Comparison of ENCODE assay signal across 1 cellular context in genomic region chr1:193113258-193113991, GRCh38.
TF ChIP-seq lines count a peak whose summit lies in the region.

No MANE protein-coding gene starts in this region.

TF ChIP-seq in K562, 482 proteins besides CTCF, POLR2A, EP300 and RAD21 (continued from another document and continues in another):
- TF ChIP-seq PTTG1 (tag; IDR thresholded peaks at IDR 0.05; ENCODE audit: low read depth), result no peak
- TF ChIP-seq NR4A1 (CRISPR knock-in tag; IDR thresholded peaks at IDR 0.05), result no peak
- 0 out of 2 replicates have a peak, but pooled peaks have one; percentile 49 for TF ChIP-seq NR4A1 (tag; IDR thresholded peaks at IDR 0.05)
- peak; percentile 21; the same call in 1 of the 2 replicates for TF ChIP-seq PML (IDR thresholded peaks at IDR 0.05; ENCODE audit: low read length)
- TF ChIP-seq, protein P1, sequence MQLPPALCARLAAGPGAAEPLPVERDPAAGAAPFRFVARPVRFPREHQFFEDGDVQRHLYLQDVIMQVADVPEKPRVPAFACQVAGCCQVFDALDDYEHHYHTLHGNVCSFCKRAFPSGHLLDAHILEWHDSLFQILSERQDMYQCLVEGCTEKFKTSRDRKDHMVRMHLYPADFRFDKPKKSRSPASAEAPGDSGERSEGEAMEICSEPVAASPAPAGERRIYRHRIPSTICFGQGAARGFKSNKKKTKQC (CRISPR knock-in tag; IDR thresholded peaks at IDR 0.05), result no peak
- TF ChIP-seq CBX8 (IDR thresholded peaks at IDR 0.05; ENCODE audit: borderline replicate concordance, extremely low read depth, low read depth, low read length, poor library complexity, severe bottlenecking), result no peak
- TF ChIP-seq, protein P2, sequence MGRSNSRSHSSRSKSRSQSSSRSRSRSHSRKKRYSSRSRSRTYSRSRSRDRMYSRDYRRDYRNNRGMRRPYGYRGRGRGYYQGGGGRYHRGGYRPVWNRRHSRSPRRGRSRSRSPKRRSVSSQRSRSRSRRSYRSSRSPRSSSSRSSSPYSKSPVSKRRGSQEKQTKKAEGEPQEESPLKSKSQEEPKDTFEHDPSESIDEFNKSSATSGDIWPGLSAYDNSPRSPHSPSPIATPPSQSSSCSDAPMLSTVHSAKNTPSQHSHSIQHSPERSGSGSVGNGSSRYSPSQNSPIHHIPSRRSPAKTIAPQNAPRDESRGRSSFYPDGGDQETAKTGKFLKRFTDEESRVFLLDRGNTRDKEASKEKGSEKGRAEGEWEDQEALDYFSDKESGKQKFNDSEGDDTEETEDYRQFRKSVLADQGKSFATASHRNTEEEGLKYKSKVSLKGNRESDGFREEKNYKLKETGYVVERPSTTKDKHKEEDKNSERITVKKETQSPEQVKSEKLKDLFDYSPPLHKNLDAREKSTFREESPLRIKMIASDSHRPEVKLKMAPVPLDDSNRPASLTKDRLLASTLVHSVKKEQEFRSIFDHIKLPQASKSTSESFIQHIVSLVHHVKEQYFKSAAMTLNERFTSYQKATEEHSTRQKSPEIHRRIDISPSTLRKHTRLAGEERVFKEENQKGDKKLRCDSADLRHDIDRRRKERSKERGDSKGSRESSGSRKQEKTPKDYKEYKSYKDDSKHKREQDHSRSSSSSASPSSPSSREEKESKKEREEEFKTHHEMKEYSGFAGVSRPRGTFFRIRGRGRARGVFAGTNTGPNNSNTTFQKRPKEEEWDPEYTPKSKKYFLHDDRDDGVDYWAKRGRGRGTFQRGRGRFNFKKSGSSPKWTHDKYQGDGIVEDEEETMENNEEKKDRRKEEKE (IDR thresholded peaks at IDR 0.05; ENCODE audit: borderline replicate concordance in 1 of 2, control insufficient read depth in 1 of 2, low read depth in 2 of 2, low read length in 1 of 2), result no peak
- no peak for TF ChIP-seq WHSC1 (IDR thresholded peaks at IDR 0.05; ENCODE audit: low read length)
- TF ChIP-seq ESRRB (CRISPR knock-in tag; IDR thresholded peaks at IDR 0.05; ENCODE audit: borderline replicate concordance), result no peak
- no peak for TF ChIP-seq ZNF445 (CRISPR knock-in tag; IDR thresholded peaks at IDR 0.05; ENCODE audit: low read depth)
- TF ChIP-seq KAT7 (CRISPR knock-in tag; IDR thresholded peaks at IDR 0.05; ENCODE audit: borderline replicate concordance), result no peak
- no peak for TF ChIP-seq POLR3G (IDR thresholded peaks at IDR 0.05; ENCODE audit: extremely low read depth, insufficient read length, insufficient replicate concordance)
- TF ChIP-seq SRF (CRISPR knock-in tag; IDR thresholded peaks at IDR 0.05), result peak in 1 of 2 experiments; percentile 82; a peak in 1 of 4 replicates
- TF ChIP-seq ZNF143 (CRISPR knock-in tag; IDR thresholded peaks at IDR 0.05), result no peak
- TF ChIP-seq MLLT1 (IDR thresholded peaks at IDR 0.05), result peak; percentile 16 to 82; a peak in 2 of 4 replicates
- no peak for TF ChIP-seq YBX1 (IDR thresholded peaks at IDR 0.05)
- TF ChIP-seq TAF1 (IDR thresholded peaks at IDR 0.05; ENCODE audit: control insufficient read depth, extremely low read depth, insufficient read depth, low read length, severe bottlenecking), result peak; percentile 28
- TF ChIP-seq, protein P3, sequence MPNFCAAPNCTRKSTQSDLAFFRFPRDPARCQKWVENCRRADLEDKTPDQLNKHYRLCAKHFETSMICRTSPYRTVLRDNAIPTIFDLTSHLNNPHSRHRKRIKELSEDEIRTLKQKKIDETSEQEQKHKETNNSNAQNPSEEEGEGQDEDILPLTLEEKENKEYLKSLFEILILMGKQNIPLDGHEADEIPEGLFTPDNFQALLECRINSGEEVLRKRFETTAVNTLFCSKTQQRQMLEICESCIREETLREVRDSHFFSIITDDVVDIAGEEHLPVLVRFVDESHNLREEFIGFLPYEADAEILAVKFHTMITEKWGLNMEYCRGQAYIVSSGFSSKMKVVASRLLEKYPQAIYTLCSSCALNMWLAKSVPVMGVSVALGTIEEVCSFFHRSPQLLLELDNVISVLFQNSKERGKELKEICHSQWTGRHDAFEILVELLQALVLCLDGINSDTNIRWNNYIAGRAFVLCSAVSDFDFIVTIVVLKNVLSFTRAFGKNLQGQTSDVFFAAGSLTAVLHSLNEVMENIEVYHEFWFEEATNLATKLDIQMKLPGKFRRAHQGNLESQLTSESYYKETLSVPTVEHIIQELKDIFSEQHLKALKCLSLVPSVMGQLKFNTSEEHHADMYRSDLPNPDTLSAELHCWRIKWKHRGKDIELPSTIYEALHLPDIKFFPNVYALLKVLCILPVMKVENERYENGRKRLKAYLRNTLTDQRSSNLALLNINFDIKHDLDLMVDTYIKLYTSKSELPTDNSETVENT (CRISPR knock-in tag; IDR thresholded peaks at IDR 0.05), result no peak
- TF ChIP-seq SMAD3 (CRISPR knock-in tag; conservative IDR thresholded peaks at IDR 0.05), result no peak
- TF ChIP-seq MTA1 (IDR thresholded peaks at IDR 0.05; ENCODE audit: borderline replicate concordance), result no peak; the same call in 1 of the 2 replicates
- no peak for TF ChIP-seq ZNF431 (CRISPR knock-in tag; IDR thresholded peaks at IDR 0.05)
- TF ChIP-seq, protein P4, sequence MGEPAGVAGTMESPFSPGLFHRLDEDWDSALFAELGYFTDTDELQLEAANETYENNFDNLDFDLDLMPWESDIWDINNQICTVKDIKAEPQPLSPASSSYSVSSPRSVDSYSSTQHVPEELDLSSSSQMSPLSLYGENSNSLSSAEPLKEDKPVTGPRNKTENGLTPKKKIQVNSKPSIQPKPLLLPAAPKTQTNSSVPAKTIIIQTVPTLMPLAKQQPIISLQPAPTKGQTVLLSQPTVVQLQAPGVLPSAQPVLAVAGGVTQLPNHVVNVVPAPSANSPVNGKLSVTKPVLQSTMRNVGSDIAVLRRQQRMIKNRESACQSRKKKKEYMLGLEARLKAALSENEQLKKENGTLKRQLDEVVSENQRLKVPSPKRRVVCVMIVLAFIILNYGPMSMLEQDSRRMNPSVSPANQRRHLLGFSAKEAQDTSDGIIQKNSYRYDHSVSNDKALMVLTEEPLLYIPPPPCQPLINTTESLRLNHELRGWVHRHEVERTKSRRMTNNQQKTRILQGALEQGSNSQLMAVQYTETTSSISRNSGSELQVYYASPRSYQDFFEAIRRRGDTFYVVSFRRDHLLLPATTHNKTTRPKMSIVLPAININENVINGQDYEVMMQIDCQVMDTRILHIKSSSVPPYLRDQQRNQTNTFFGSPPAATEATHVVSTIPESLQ (CRISPR knock-in tag; IDR thresholded peaks at IDR 0.05), result no peak
- TF ChIP-seq HDAC6 (IDR thresholded peaks at IDR 0.05; ENCODE audit: low read depth, low read length), result no peak
- TF ChIP-seq ZNF436 (CRISPR knock-in tag; IDR thresholded peaks at IDR 0.05), result no peak
- TF ChIP-seq KAT2B (IDR thresholded peaks at IDR 0.05; ENCODE audit: low read depth, low read length), result no peak
- TF ChIP-seq TCFL5 (CRISPR knock-in tag; conservative IDR thresholded peaks at IDR 0.05), result no peak
- TF ChIP-seq CGGBP1 (CRISPR knock-in tag; IDR thresholded peaks at IDR 0.05), result 0 out of 2 replicates have a peak, but pooled peaks have one; percentile 39
- no peak; the same call in 1 of the 2 replicates for TF ChIP-seq ATF7 (IDR thresholded peaks at IDR 0.05)
- no peak for TF ChIP-seq ZSCAN29 (IDR thresholded peaks at IDR 0.05)
- 0 out of 2 replicates have a peak, but pooled peaks have one; percentile 28 for TF ChIP-seq SUPT5H (IDR thresholded peaks at IDR 0.05)
- TF ChIP-seq NR3C1 (CRISPR knock-in tag; IDR thresholded peaks at IDR 0.05), result no peak
- TF ChIP-seq SMC3 (conservative IDR thresholded peaks at IDR 0.05; ENCODE audit: insufficient read depth, low read depth, low read length), result no peak
- TF ChIP-seq IFI16 (CRISPR knock-in tag; IDR thresholded peaks at IDR 0.05), result no peak
- no peak for TF ChIP-seq SMAD1 (IDR thresholded peaks at IDR 0.05; ENCODE audit: low read depth, low read length, partially characterized antibody)
- TF ChIP-seq SMARCA5 (IDR thresholded peaks at IDR 0.05), result no peak
- TF ChIP-seq, protein P5, sequence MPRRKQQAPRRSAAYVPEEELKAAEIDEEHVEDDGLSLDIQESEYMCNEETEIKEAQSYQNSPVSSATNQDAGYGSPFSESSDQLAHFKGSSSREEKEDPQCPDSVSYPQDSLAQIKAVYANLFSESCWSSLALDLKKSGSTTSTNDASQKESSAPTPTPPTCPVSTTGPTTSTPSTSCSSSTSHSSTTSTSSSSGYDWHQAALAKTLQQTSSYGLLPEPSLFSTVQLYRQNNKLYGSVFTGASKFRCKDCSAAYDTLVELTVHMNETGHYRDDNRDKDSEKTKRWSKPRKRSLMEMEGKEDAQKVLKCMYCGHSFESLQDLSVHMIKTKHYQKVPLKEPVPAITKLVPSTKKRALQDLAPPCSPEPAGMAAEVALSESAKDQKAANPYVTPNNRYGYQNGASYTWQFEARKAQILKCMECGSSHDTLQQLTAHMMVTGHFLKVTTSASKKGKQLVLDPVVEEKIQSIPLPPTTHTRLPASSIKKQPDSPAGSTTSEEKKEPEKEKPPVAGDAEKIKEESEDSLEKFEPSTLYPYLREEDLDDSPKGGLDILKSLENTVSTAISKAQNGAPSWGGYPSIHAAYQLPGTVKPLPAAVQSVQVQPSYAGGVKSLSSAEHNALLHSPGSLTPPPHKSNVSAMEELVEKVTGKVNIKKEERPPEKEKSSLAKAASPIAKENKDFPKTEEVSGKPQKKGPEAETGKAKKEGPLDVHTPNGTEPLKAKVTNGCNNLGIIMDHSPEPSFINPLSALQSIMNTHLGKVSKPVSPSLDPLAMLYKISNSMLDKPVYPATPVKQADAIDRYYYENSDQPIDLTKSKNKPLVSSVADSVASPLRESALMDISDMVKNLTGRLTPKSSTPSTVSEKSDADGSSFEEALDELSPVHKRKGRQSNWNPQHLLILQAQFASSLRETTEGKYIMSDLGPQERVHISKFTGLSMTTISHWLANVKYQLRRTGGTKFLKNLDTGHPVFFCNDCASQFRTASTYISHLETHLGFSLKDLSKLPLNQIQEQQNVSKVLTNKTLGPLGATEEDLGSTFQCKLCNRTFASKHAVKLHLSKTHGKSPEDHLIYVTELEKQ (CRISPR knock-in tag; IDR thresholded peaks at IDR 0.05), result no peak
- TF ChIP-seq MTF1 (CRISPR knock-in tag; IDR thresholded peaks at IDR 0.05; ENCODE audit: borderline replicate concordance), result no peak
- TF ChIP-seq STAT5A (IDR thresholded peaks at IDR 0.05; ENCODE audit: borderline replicate concordance, low read length), result no peak
- TF ChIP-seq ZNF707 (CRISPR knock-in tag; conservative IDR thresholded peaks at IDR 0.05), result no peak
- no peak for TF ChIP-seq RBM15 (IDR thresholded peaks at IDR 0.05; ENCODE audit: insufficient read depth, low read length)
- TF ChIP-seq, protein P6, sequence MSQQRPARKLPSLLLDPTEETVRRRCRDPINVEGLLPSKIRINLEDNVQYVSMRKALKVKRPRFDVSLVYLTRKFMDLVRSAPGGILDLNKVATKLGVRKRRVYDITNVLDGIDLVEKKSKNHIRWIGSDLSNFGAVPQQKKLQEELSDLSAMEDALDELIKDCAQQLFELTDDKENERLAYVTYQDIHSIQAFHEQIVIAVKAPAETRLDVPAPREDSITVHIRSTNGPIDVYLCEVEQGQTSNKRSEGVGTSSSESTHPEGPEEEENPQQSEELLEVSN (IDR thresholded peaks at IDR 0.05; ENCODE audit: borderline replicate concordance in 1 of 2, extremely low read depth in 1 of 2, insufficient read depth in 1 of 2, insufficient read length in 1 of 2, low read depth in 1 of 2, low read length in 1 of 2, poor library complexity in 1 of 2, severe bottlenecking in 1 of 2), result peak in 1 of 2 experiments; percentile 29
- TF ChIP-seq, protein P7, sequence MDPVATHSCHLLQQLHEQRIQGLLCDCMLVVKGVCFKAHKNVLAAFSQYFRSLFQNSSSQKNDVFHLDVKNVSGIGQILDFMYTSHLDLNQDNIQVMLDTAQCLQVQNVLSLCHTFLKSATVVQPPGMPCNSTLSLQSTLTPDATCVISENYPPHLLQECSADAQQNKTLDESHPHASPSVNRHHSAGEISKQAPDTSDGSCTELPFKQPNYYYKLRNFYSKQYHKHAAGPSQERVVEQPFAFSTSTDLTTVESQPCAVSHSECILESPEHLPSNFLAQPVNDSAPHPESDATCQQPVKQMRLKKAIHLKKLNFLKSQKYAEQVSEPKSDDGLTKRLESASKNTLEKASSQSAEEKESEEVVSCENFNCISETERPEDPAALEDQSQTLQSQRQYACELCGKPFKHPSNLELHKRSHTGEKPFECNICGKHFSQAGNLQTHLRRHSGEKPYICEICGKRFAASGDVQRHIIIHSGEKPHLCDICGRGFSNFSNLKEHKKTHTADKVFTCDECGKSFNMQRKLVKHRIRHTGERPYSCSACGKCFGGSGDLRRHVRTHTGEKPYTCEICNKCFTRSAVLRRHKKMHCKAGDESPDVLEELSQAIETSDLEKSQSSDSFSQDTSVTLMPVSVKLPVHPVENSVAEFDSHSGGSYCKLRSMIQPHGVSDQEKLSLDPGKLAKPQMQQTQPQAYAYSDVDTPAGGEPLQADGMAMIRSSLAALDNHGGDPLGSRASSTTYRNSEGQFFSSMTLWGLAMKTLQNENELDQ (CRISPR knock-in tag; IDR thresholded peaks at IDR 0.05; ENCODE audit: borderline replicate concordance), result no peak
- TF ChIP-seq, protein P8, sequence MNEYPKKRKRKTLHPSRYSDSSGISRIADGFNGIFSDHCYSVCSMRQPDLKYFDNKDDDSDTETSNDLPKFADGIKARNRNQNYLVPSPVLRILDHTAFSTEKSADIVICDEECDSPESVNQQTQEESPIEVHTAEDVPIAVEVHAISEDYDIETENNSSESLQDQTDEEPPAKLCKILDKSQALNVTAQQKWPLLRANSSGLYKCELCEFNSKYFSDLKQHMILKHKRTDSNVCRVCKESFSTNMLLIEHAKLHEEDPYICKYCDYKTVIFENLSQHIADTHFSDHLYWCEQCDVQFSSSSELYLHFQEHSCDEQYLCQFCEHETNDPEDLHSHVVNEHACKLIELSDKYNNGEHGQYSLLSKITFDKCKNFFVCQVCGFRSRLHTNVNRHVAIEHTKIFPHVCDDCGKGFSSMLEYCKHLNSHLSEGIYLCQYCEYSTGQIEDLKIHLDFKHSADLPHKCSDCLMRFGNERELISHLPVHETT (CRISPR knock-in tag; conservative IDR thresholded peaks at IDR 0.05 in 1 of 2, IDR thresholded peaks at IDR 0.05 in 1 of 2), result peak in 1 of 2 experiments; percentile 64; a peak in 2 of 4 replicates
- peak; percentile 35; the same call in 1 of the 2 replicates for TF ChIP-seq MAFF (IDR thresholded peaks at IDR 0.05; ENCODE audit: low read length)
- TF ChIP-seq SPI1 (IDR thresholded peaks at IDR 0.05; ENCODE audit: borderline replicate concordance, low read depth, low read length), result no peak
- TF ChIP-seq C11orf30 (IDR thresholded peaks at IDR 0.05; ENCODE audit: low read depth), result peak; percentile 76
- TF ChIP-seq SIRT6 (IDR thresholded peaks at IDR 0.05; ENCODE audit: low read depth, low read length), result no peak
- no peak for TF ChIP-seq CHD2 (IDR thresholded peaks at IDR 0.05; ENCODE audit: low read depth, low read length)
- peak; percentile 51 for TF ChIP-seq MAFK (IDR thresholded peaks at IDR 0.05; ENCODE audit: low read length)
- TF ChIP-seq ZNF146 (CRISPR knock-in tag; IDR thresholded peaks at IDR 0.05; ENCODE audit: unreplicated experiment), result no peak
